Comparison of ENCODE assay signal across 9 cellular contexts in genomic region chr6:157800420-157801237, GRCh38. TPM values are rescaled to one million over a fixed set of nuclear protein-coding genes. Genes with fewer than 3 reads are reported as not detected.
DNase-seq lines count a peak whose midpoint lies in the region; ATAC-seq, FAIRE-seq and TF ChIP-seq lines count a peak whose summit lies in the region.
"Had no signal": no experiment of that assay in that cellular context is flagged by ENCODE, and none has a peak within 500 bp of the region (broad histone marks: within the 10 kb centered on the region; RNA-seq: fewer than 3 reads in every experiment).

No MANE protein-coding gene starts in this region.

- no peak overlapping the region for H3K4me3 Mint-ChIP-seq in astrocyte (ENCODE audit: unreplicated experiment)
- H3K4me3 Mint-ChIP-seq: brain had no signal

- H3K4me1 Mint-ChIP-seq in astrocyte (ENCODE audit: low read depth, unreplicated experiment), result peaks cover 6% of the 10 kb centered on the region
- H3K4me1 Mint-ChIP-seq: brain had no signal

- no peaks in the 10 kb centered on the region for H4K20me1 ChIP-seq in astrocyte (ENCODE audit: insufficient read depth, low read length)

- no peak overlapping the region for H3K27ac ChIP-seq in astrocyte (ENCODE audit: low read depth, low read length)

- H3K36me3 ChIP-seq in astrocyte (ENCODE audit: insufficient read depth, low read length), result no peaks in the 10 kb centered on the region

- H3K27ac Mint-ChIP-seq in astrocyte (ENCODE audit: unreplicated experiment), result no peak overlapping the region
- H3K27ac Mint-ChIP-seq: brain had no signal

- no peaks in the 10 kb centered on the region for H3K9me3 ChIP-seq in astrocyte (ENCODE audit: insufficient read depth, low read depth, low read length)

- no peaks in the 10 kb centered on the region for H3K9me3 Mint-ChIP-seq in astrocyte (ENCODE audit: unreplicated experiment)
- H3K9me3 Mint-ChIP-seq: brain had no signal

- H3K27me3 ChIP-seq in astrocyte (ENCODE audit: insufficient read depth, low read length), result no peaks in the 10 kb centered on the region

- H3K4me3 ChIP-seq in astrocyte (ENCODE audit: insufficient read depth, low read depth, low read length), result no peak overlapping the region

- no peaks in the 10 kb centered on the region for H3K79me2 ChIP-seq in astrocyte (ENCODE audit: insufficient read depth, low read length)

- no peak overlapping the region for H3K9ac ChIP-seq in astrocyte (ENCODE audit: low read length)

- H3K4me1 ChIP-seq in astrocyte (ENCODE audit: insufficient read depth, low read length), result peaks cover 4% of the 10 kb centered on the region

- peaks cover 2% of the 10 kb centered on the region for H3K36me3 Mint-ChIP-seq in astrocyte (ENCODE audit: low read depth, unreplicated experiment)
- H3K36me3 Mint-ChIP-seq: brain had no signal

- FAIRE-seq in astrocyte (lab: Jason Lieb, UNC), result no peak

- peaks cover 4% of the 10 kb centered on the region for H3K27me3 Mint-ChIP-seq in astrocyte (ENCODE audit: low read depth, unreplicated experiment)

- ATAC-seq in GM19467 (IDR thresholded peaks at IDR 0.05; ENCODE audit: unreplicated experiment), result peak; percentile 94
- peak; percentile 95 for ATAC-seq in HG03460 (IDR thresholded peaks at IDR 0.05; ENCODE audit: unreplicated experiment)

- no peak overlapping the region for H3K4me2 ChIP-seq in astrocyte (ENCODE audit: low read length)

- DNase-seq in Daoy (ENCODE audit: low read depth) (peak; percentile 47), astrocyte (ENCODE audit: low read depth) (peak; percentile 56), NCI-H510A (lab: John Stamatoyannopoulos, UW) (no peak), HuH-7 (ENCODE audit: low spot score) (no peak), NCI-H82 treated with DMSO at 0.1 percent for 48 hours (lab: John Stamatoyannopoulos, UW; ENCODE audit: unreplicated experiment) (no peak), Kasumi-1 (lab: John Stamatoyannopoulos, UW) (no peak)

- H2AFZ ChIP-seq in astrocyte (ENCODE audit: low read depth, low read length), result no peak overlapping the region

- no peak for TF ChIP-seq CTCF in astrocyte (IDR thresholded peaks at IDR 0.05; ENCODE audit: insufficient read depth, low read depth, low read length)

RNA-seq across cellular contexts. Expression of gene SNX9, which starts 22.4 kb away (rescaled TPM):
- total RNA-seq in Daoy (2014; rRNA removed; shearing (Covaris generic)), result 47.4 and 50.5 TPM in 2 replicates
- total RNA-seq in astrocyte, result 34.8 and 36.0 TPM in 2 replicates

Comparison
In these comparisons a context has a peak if more than half of its experiments do, and no peak if none do; other contexts are left out.
1. DNase-seq: peak in Daoy (single experiment) and astrocyte (single experiment); none in NCI-H510A (single experiment), HuH-7 (single experiment), NCI-H82 treated with DMSO at 0.1 percent for 48 hours (single experiment) and Kasumi-1 (0 of 2).